19 cellular contexts compared by ENCODE assay signal in genomic region chr22:44818727-44819126, GRCh38.
A peak's percentile ranks its signal among the peaks of the same experiment; 100 is the strongest.
DNase-seq lines count a peak whose midpoint lies in the region; ATAC-seq and TF ChIP-seq lines count a peak whose summit lies in the region.
"Had no signal": no experiment of that assay in that cellular context is flagged by ENCODE, and none has a peak within 500 bp of the region (broad histone marks: within the 10 kb centered on the region; RNA-seq: fewer than 3 reads in every experiment).

No MANE protein-coding gene starts in this region.

- H3K27ac ChIP-seq in endodermal cell (ENCODE audit: low read depth, low read length), result no peak overlapping the region
- H3K27ac ChIP-seq: 22Rv1, BLaER1 had no signal

- H3K27me3 ChIP-seq in endodermal cell (ENCODE audit: control insufficient read depth, insufficient read depth, low read length, poor library complexity, severe bottlenecking), result no peaks in the 10 kb centered on the region
- H3K27me3 ChIP-seq: BLaER1 had no signal

- CTCF ChIA-PET in activated naive CD4-positive, alpha-beta T cell treated with anti-CD3 and anti-CD28 coated beads, Interleukin-2, amount 10 ng/mL, durations not matched to agents 7 days and 5 days (lab: Charles Lee), result interaction anchor here (1.7 kb wide), 1 partner anchor 276 kb away, joined by 3 read pairs; no protein-coding TSS in a partner anchor
- CTCF ChIA-PET in activated naive CD4-positive, alpha-beta T cell treated with anti-CD3 and anti-CD28 coated beads for 36 hours (lab: Charles Lee), result no interaction called here

- TF ChIP-seq CTCF in CD14-positive monocyte (IDR thresholded peaks at IDR 0.05) (no peak), endodermal cell (conservative IDR thresholded peaks at IDR 0.05) (no peak), progenitor cell of endocrine pancreas (IDR thresholded peaks at IDR 0.05; ENCODE audit: unreplicated experiment) (no peak)

- H3K4me3 ChIP-seq in endodermal cell (ENCODE audit: low read length), result no peak overlapping the region
- H3K4me3 ChIP-seq: BLaER1, GM12878 had no signal

- H3K4me1 ChIP-seq in endodermal cell (ENCODE audit: control insufficient read depth, insufficient read depth, low read length), result no peaks in the 10 kb centered on the region

- WGBS in endodermal cell (ENCODE audit: insufficient coverage in 1 of 2, insufficient read length in 1 of 2), 2 experiments, result 91 to 95% methylated on average over 4 to 5 of the region's 5 CpGs

- no peak overlapping the region for H3K27ac Mint-ChIP-seq in activated naive CD4-positive, alpha-beta T cell treated with anti-CD3 and anti-CD28 coated beads, Interleukin-2, amount 10 ng/mL, durations not matched to agents 7 days and 5 days
- no peak overlapping the region for H3K27ac Mint-ChIP-seq in activated naive CD4-positive, alpha-beta T cell treated with anti-CD3 and anti-CD28 coated beads for 36 hours
- H3K27ac Mint-ChIP-seq in CD14-positive monocyte, result no peak overlapping the region
- no peak overlapping the region for H3K27ac Mint-ChIP-seq in endodermal cell
- peak overlapping the region; percentile 13 for H3K27ac Mint-ChIP-seq in progenitor cell of endocrine pancreas
- H3K27ac Mint-ChIP-seq: CD8-positive, alpha-beta T cell; HFFc6 had no signal

- H3K27me3 Mint-ChIP-seq in activated naive CD4-positive, alpha-beta T cell treated with anti-CD3 and anti-CD28 coated beads, Interleukin-2, amount 10 ng/mL, durations not matched to agents 7 days and 5 days, result no peaks in the 10 kb centered on the region
- H3K27me3 Mint-ChIP-seq in activated naive CD4-positive, alpha-beta T cell treated with anti-CD3 and anti-CD28 coated beads for 36 hours (ENCODE audit: low read depth), result peaks cover 7% of the 10 kb centered on the region
- H3K27me3 Mint-ChIP-seq in CD14-positive monocyte (ENCODE audit: low read depth in 3 of 3) (peaks cover 0 to 6% (median 5%) of the 10 kb centered on the region in 3 donors), endodermal cell (ENCODE audit: insufficient read depth) (no peaks in the 10 kb centered on the region), progenitor cell of endocrine pancreas (no peaks in the 10 kb centered on the region)

- H3K36me3 Mint-ChIP-seq in activated naive CD4-positive, alpha-beta T cell treated with anti-CD3 and anti-CD28 coated beads, Interleukin-2, amount 10 ng/mL, durations not matched to agents 7 days and 5 days, result no peaks in the 10 kb centered on the region
- no peaks in the 10 kb centered on the region for H3K36me3 Mint-ChIP-seq in activated naive CD4-positive, alpha-beta T cell treated with anti-CD3 and anti-CD28 coated beads for 36 hours (ENCODE audit: low read depth)
- H3K36me3 Mint-ChIP-seq in CD14-positive monocyte (no peaks in the 10 kb centered on the region), endodermal cell (ENCODE audit: low read depth) (peaks cover 23% of the 10 kb centered on the region), progenitor cell of endocrine pancreas (ENCODE audit: insufficient read depth) (peaks cover 19% of the 10 kb centered on the region)
- H3K36me3 Mint-ChIP-seq: CD8-positive, alpha-beta T cell had no signal

- peak; percentile 1 for DNase-seq in activated naive CD4-positive, alpha-beta T cell treated with anti-CD3 and anti-CD28 coated beads, Interleukin-2, amount 10 ng/mL, durations not matched to agents 7 days and 5 days
- no peak for DNase-seq in activated naive CD4-positive, alpha-beta T cell treated with anti-CD3 and anti-CD28 coated beads for 36 hours
- DNase-seq in CD14-positive monocyte (ENCODE audit: low spot score), result peak; percentile 19
- DNase-seq in endodermal cell, result peak; percentile 17
- DNase-seq in progenitor cell of endocrine pancreas (ENCODE audit: low spot score, unreplicated experiment), result no peak
- no peak for DNase-seq in sciatic nerve (ENCODE audit: low spot score)
- no peak for DNase-seq in NCI-H2107 treated with DMSO at 0.1 percent for 48 hours (lab: John Stamatoyannopoulos, UW; ENCODE audit: unreplicated experiment)
- DNase-seq: CD8-positive, alpha-beta T cell; DMS 273 treated with DMSO at 0.1 percent for 48 hours; DMS53; DND-41; EL; GOT3; H7; HFFc6 had no signal

- peaks cover 15% of the 10 kb centered on the region for H3K36me3 ChIP-seq in endodermal cell (ENCODE audit: control insufficient read depth, insufficient read depth, low read length)
- H3K36me3 ChIP-seq: BLaER1 had no signal

- H3K4me1 Mint-ChIP-seq in activated naive CD4-positive, alpha-beta T cell treated with anti-CD3 and anti-CD28 coated beads, Interleukin-2, amount 10 ng/mL, durations not matched to agents 7 days and 5 days, result no peaks in the 10 kb centered on the region
- H3K4me1 Mint-ChIP-seq in activated naive CD4-positive, alpha-beta T cell treated with anti-CD3 and anti-CD28 coated beads for 36 hours (ENCODE audit: low read depth), result no peaks in the 10 kb centered on the region
- H3K4me1 Mint-ChIP-seq in CD14-positive monocyte (no peaks in the 10 kb centered on the region), endodermal cell (no peaks in the 10 kb centered on the region), progenitor cell of endocrine pancreas (ENCODE audit: low read depth) (no peaks in the 10 kb centered on the region)

- no peak overlapping the region for H3K9ac ChIP-seq in endodermal cell (ENCODE audit: extremely low read depth, low read length, poor library complexity, severe bottlenecking)
- H3K9ac ChIP-seq: BLaER1 had no signal

- H3K4me3 Mint-ChIP-seq in activated naive CD4-positive, alpha-beta T cell treated with anti-CD3 and anti-CD28 coated beads, Interleukin-2, amount 10 ng/mL, durations not matched to agents 7 days and 5 days, result no peak overlapping the region
- no peak overlapping the region for H3K4me3 Mint-ChIP-seq in activated naive CD4-positive, alpha-beta T cell treated with anti-CD3 and anti-CD28 coated beads for 36 hours
- no peak overlapping the region for H3K4me3 Mint-ChIP-seq in CD14-positive monocyte
- H3K4me3 Mint-ChIP-seq in endodermal cell, result no peak overlapping the region
- H3K4me3 Mint-ChIP-seq in progenitor cell of endocrine pancreas (ENCODE audit: low read depth), result no peak overlapping the region
- H3K4me3 Mint-ChIP-seq: CD8-positive, alpha-beta T cell; HFFc6 had no signal

- no peaks in the 10 kb centered on the region for H3K9me3 Mint-ChIP-seq in activated naive CD4-positive, alpha-beta T cell treated with anti-CD3 and anti-CD28 coated beads, Interleukin-2, amount 10 ng/mL, durations not matched to agents 7 days and 5 days
- no peaks in the 10 kb centered on the region for H3K9me3 Mint-ChIP-seq in activated naive CD4-positive, alpha-beta T cell treated with anti-CD3 and anti-CD28 coated beads for 36 hours
- H3K9me3 Mint-ChIP-seq in CD14-positive monocyte, result no peaks in the 10 kb centered on the region
- no peaks in the 10 kb centered on the region for H3K9me3 Mint-ChIP-seq in endodermal cell
- H3K9me3 Mint-ChIP-seq in progenitor cell of endocrine pancreas (ENCODE audit: low read depth), result no peaks in the 10 kb centered on the region
- H3K9me3 Mint-ChIP-seq: CD8-positive, alpha-beta T cell; HFFc6 had no signal

- no peak for ATAC-seq in sciatic nerve
- ATAC-seq: CD8-positive, alpha-beta T cell; GM12878; HCT116 had no signal

- H3K9me3 ChIP-seq in endodermal cell (ENCODE audit: control insufficient read depth, low read length), result no peaks in the 10 kb centered on the region
- H3K9me3 ChIP-seq: BLaER1 had no signal

- intact Hi-C loops in activated naive CD4-positive, alpha-beta T cell treated with anti-CD3 and anti-CD28 coated beads for 36 hours (cut with micrococcal nuclease), result no loop called here
- intact Hi-C loops in CD14-positive monocyte (cut with micrococcal nuclease) (no loop called here), sciatic nerve (cut with DNase I) (no loop called here)

Comparison
In these comparisons a context has a peak if more than half of its experiments do, and no peak if none do; other contexts are left out.
1. DNase-seq: peak in activated naive CD4-positive, alpha-beta T cell treated with anti-CD3 and anti-CD28 coated beads, Interleukin-2, amount 10 ng/mL, durations not matched to agents 7 days and 5 days (single experiment), CD14-positive monocyte (single experiment) and endodermal cell (single experiment); none in activated naive CD4-positive, alpha-beta T cell treated with anti-CD3 and anti-CD28 coated beads for 36 hours (single experiment), progenitor cell of endocrine pancreas (single experiment), sciatic nerve (single experiment) and NCI-H2107 treated with DMSO at 0.1 percent for 48 hours (single experiment).